In genomic region chr16:15981382-15981781, GRCh38 we compare ENCODE assay signal across 20 cellular contexts.
"Had no signal": no experiment of that assay in that cellular context is flagged by ENCODE, and none has a peak within 500 bp of the region (broad histone marks: within the 10 kb centered on the region; RNA-seq: fewer than 3 reads in every experiment).

No MANE protein-coding gene starts in this region.

- H3K27me3 Mint-ChIP-seq: dendritic cell treated with granulocyte-macrophage colony-stimulating factor and Interleukin-4, amounts not matched to agents 40 ng/mL and 50 ng/mL, for 4 days; naive B cell; stimulated activated memory B cell treated with anti-CD40 and anti-IgM and Interleukin-4, amounts not matched to agents 10 μg/mL and 1 μg/mL and 100 μg/mL, for 72 hours had no signal

- DNase-seq: foreskin melanocyte; heart left ventricle; hippocampal formation; left colon; mesendoderm; naive B cell; occipital lobe; retina; spleen; stimulated activated CD4-positive, alpha-beta T cell treated with anti-CD3 and anti-CD28 coated beads, Interleukin-15, amount 100 ng/mL, for 24 hours; stimulated activated CD4-positive, alpha-beta T cell treated with anti-CD3 and anti-CD28 coated beads, Interleukin-1b, Interleukin-23, amount 100 ng/mL, for 48 hours; stimulated activated CD4-positive, alpha-beta T cell treated with anti-CD3 and anti-CD28 coated beads, Interleukin-4, amount 100 ng/mL, for 24 hours; stomach; substantia nigra; trophoblast cell had no signal

- H3K27me3 ChIP-seq: heart left ventricle, spleen, stomach had no signal

- H3K9ac ChIP-seq: parathyroid adenoma had no signal

- H3K4me3 ChIP-seq: heart left ventricle, psoas muscle, spleen, stomach had no signal

- H3K9me3 ChIP-seq: psoas muscle had no signal

- H3K27ac Mint-ChIP-seq: dendritic cell treated with granulocyte-macrophage colony-stimulating factor and Interleukin-4, amounts not matched to agents 40 ng/mL and 50 ng/mL, for 4 days; nephron; stimulated activated memory B cell treated with anti-CD40 and anti-IgM and Interleukin-4, amounts not matched to agents 10 μg/mL and 1 μg/mL and 100 μg/mL, for 72 hours had no signal

- H3K4me3 Mint-ChIP-seq: dendritic cell treated with granulocyte-macrophage colony-stimulating factor and Interleukin-4, amounts not matched to agents 40 ng/mL and 50 ng/mL, for 4 days; naive B cell; nephron; stimulated activated memory B cell treated with anti-CD40 and anti-IgM and Interleukin-4, amounts not matched to agents 10 μg/mL and 1 μg/mL and 100 μg/mL, for 72 hours had no signal

- H3K27ac ChIP-seq: heart left ventricle, parathyroid adenoma, psoas muscle, spleen, stomach had no signal

- H2AFZ ChIP-seq: parathyroid adenoma had no signal
